In genomic region chr19:10419646-10420443, GRCh38 we compare ENCODE assay signal across 8 cellular contexts. TPM values are rescaled to one million over a fixed set of nuclear protein-coding genes. Genes with fewer than 3 reads are reported as not detected.
DNase-seq lines count a peak whose midpoint lies in the region; ATAC-seq and TF ChIP-seq lines count a peak whose summit lies in the region.

No MANE protein-coding gene starts in this region.

- no peak overlapping the region for H4K91ac ChIP-seq in mesenchymal stem cell (ENCODE audit: low read length)

- H3K4me1 ChIP-seq in mesenchymal stem cell (ENCODE audit: control insufficient read depth, insufficient read depth, low read depth, low read length) (peaks cover 46% of the 10 kb centered on the region), tibial nerve (peaks cover 0 to 65% (median 33%) of the 10 kb centered on the region in 4 donors)

- peak overlapping the region; percentile 33 for H3K9ac ChIP-seq in mesenchymal stem cell (ENCODE audit: low read length)

- no peak overlapping the region for H2BK120ac ChIP-seq in mesenchymal stem cell (ENCODE audit: low read depth, low read length)

- H4K8ac ChIP-seq in mesenchymal stem cell (ENCODE audit: low read length): no peak overlapping the region

- H3K23ac ChIP-seq in mesenchymal stem cell (ENCODE audit: low read length in 2 of 2): no peak overlapping the region

- no peak overlapping the region for H3K14ac ChIP-seq in mesenchymal stem cell (ENCODE audit: low read length in 2 of 2)

- no peak for ATAC-seq in esophagus mucosa

- WGBS in mesenchymal stem cell: 1% methylated on average over 54 of the region's 61 CpGs
- 0 to 1% methylated on average over 27 to 38 of the region's 61 CpGs for WGBS in tibial nerve, 2 donors

- no peak for TF ChIP-seq POLR2A in tibial nerve (IDR thresholded peaks at IDR 0.05)

- DNase-seq in Caki2 (ENCODE audit: low read depth): peak; percentile 86
- no peak for DNase-seq in HL-60 (ENCODE audit: low read depth in 1 of 2, low spot score in 1 of 2)
- peak; percentile 48 to 73 for DNase-seq in SHP77 (lab: John Stamatoyannopoulos, UW)
- peak; percentile 91 for DNase-seq in brain microvascular endothelial cell
- DNase-seq in mesenchymal stem cell: peak; percentile 83
- DNase-seq in tibial nerve (ENCODE audit: low spot score in 2 of 2): no peak
- no peak for DNase-seq in NCI-H2029 (lab: John Stamatoyannopoulos, UW)

- TF ChIP-seq CTCF in HL-60 (IDR thresholded peaks at IDR 0.05; ENCODE audit: insufficient read depth, low read length) (no peak), brain microvascular endothelial cell (IDR thresholded peaks at IDR 0.05; ENCODE audit: low read depth, low read length, missing control alignments) (no peak), tibial nerve (IDR thresholded peaks at IDR 0.05) (no peak)

- H3K27ac ChIP-seq in HL-60 (replicated peaks) (no peak overlapping the region), brain microvascular endothelial cell (no peak overlapping the region), mesenchymal stem cell (ENCODE audit: low read length, poor library complexity, severe bottlenecking) (no peak overlapping the region), tibial nerve (no peak overlapping the region)

- TF ChIP-seq EP300 in tibial nerve (IDR thresholded peaks at IDR 0.05): no peak

- no peak overlapping the region for H2AFZ ChIP-seq in mesenchymal stem cell (ENCODE audit: low read depth, low read length)

- H3K4me3 ChIP-seq in HL-60 (replicated peaks; ENCODE audit: insufficient read depth, low read length) (peak overlapping the region; percentile 26), brain microvascular endothelial cell (ENCODE audit: low read depth, low read length) (peak overlapping the region; percentile 57), mesenchymal stem cell (ENCODE audit: insufficient read depth in 1 of 2, low read depth in 1 of 2, low read length in 2 of 2) (peak overlapping the region; percentile 44 to 52), tibial nerve (peak overlapping the region in 1 of 4 donors; percentile 18)

- no peaks in the 10 kb centered on the region for H3K79me1 ChIP-seq in mesenchymal stem cell (replicated peaks; ENCODE audit: low read length, poor library complexity, severe bottlenecking)

- H3K9me3 ChIP-seq in mesenchymal stem cell (ENCODE audit: control insufficient read depth, low read length): no peaks in the 10 kb centered on the region
- peaks cover 0 to 5% (median 0%) of the 10 kb centered on the region in 4 donors for H3K9me3 ChIP-seq in tibial nerve

- in situ Hi-C loops in Caki2 (cut with HindIII; ENCODE audit: low pct_unique_long_range_greater_than_20kb, low sequenced_read_pairs): no loop called here
- in situ Hi-C loops in brain microvascular endothelial cell (cut with HindIII; ENCODE audit: low pct_ligation_motif_present, low sequenced_read_pairs): no loop called here

- H3K27me3 ChIP-seq in HL-60 (ENCODE audit: insufficient read depth, poor library complexity, severe bottlenecking): peaks cover 52% of the 10 kb centered on the region
- H3K27me3 ChIP-seq in brain microvascular endothelial cell (replicated peaks): no peaks in the 10 kb centered on the region
- H3K27me3 ChIP-seq in mesenchymal stem cell (ENCODE audit: control insufficient read depth in 1 of 2, insufficient read depth in 1 of 2, low read length in 2 of 2): peaks cover 73 to 78% of the 10 kb centered on the region in 2 experiments
- H3K27me3 ChIP-seq in tibial nerve: peaks cover 0 to 96% of the 10 kb centered on the region in 2 donors

- no peak overlapping the region for H2BK15ac ChIP-seq in mesenchymal stem cell (ENCODE audit: low read depth, poor library complexity, severe bottlenecking)

- H3K4me2 ChIP-seq in mesenchymal stem cell (ENCODE audit: low read length, poor library complexity, severe bottlenecking): peak overlapping the region; percentile 64

- H2BK12ac ChIP-seq in mesenchymal stem cell (ENCODE audit: low read length in 2 of 2): no peak overlapping the region

- no peak overlapping the region for H2BK5ac ChIP-seq in mesenchymal stem cell (ENCODE audit: low read depth, low read length, poor library complexity, severe bottlenecking)

- no peak overlapping the region for H3K4ac ChIP-seq in mesenchymal stem cell (ENCODE audit: low read depth in 1 of 2, low read length in 2 of 2)

- H3K36me3 ChIP-seq in brain microvascular endothelial cell (replicated peaks) (no peaks in the 10 kb centered on the region), mesenchymal stem cell (ENCODE audit: control insufficient read depth in 1 of 2, insufficient read depth in 2 of 2, low read depth in 1 of 2, low read length in 2 of 2) (no peaks in the 10 kb centered on the region), tibial nerve (no peaks in the 10 kb centered on the region)

- peak overlapping the region in 1 of 2 experiments; percentile 5 for H3K18ac ChIP-seq in mesenchymal stem cell (ENCODE audit: low read depth in 1 of 2, low read length in 2 of 2)

- H2AK5ac ChIP-seq in mesenchymal stem cell (ENCODE audit: low read length, severe bottlenecking): no peak overlapping the region

RNA-seq across cellular contexts. Expression of gene PDE4A, which starts 0.5 kb away (rescaled TPM):
- 0.20 and 3.6 TPM in 2 replicates for total RNA-seq in Caki2 (2014; rRNA removed; shearing (Covaris generic); ENCODE audit: low replicate concordance)
- polyA plus RNA-seq in mesenchymal stem cell (2013, experiment 1 of 2): 10.4 TPM
- polyA plus RNA-seq in mesenchymal stem cell (2013, experiment 2 of 2): 10.3 TPM
- 10 to 100 TPM in 2 of 4 donors, 1 to 10 TPM in 2; 8.7 to 12.7 (median 10.0) TPM for total RNA-seq in tibial nerve
- 0.92 TPM for total RNA-seq in esophagus mucosa

RNA-seq across cellular contexts. Expression of gene CDC37, which starts 16.5 kb away (rescaled TPM):
- total RNA-seq in Caki2 (2014; rRNA removed; shearing (Covaris generic); ENCODE audit: low replicate concordance): 120 and 175 TPM in 2 replicates
- 163 TPM for polyA plus RNA-seq in mesenchymal stem cell (2013, experiment 1 of 2)
- 156 TPM for polyA plus RNA-seq in mesenchymal stem cell (2013, experiment 2 of 2)
- total RNA-seq in tibial nerve (100 to 1,000 TPM; 127 to 260 (median 155) TPM), esophagus mucosa (86.5 TPM)

RNA-seq across cellular contexts. Expression of gene TYK2, which starts 39.5 kb away (rescaled TPM):
- 34.3 and 47.6 TPM in 2 replicates for total RNA-seq in Caki2 (2014; rRNA removed; shearing (Covaris generic); ENCODE audit: low replicate concordance)
- polyA plus RNA-seq in mesenchymal stem cell (2013, experiment 1 of 2): 66.7 TPM
- 65.7 TPM for polyA plus RNA-seq in mesenchymal stem cell (2013, experiment 2 of 2)
- 100 to 1,000 TPM; 112 to 166 (median 125) TPM for total RNA-seq in tibial nerve
- 51.1 TPM for total RNA-seq in esophagus mucosa

Comparison
In these comparisons a context has a peak if more than half of its experiments do, and no peak if none do; other contexts are left out.
1. DNase-seq: peak in Caki2 (single experiment), SHP77 (2 of 2), brain microvascular endothelial cell (single experiment) and mesenchymal stem cell (single experiment); none in HL-60 (0 of 2), tibial nerve (0 of 2) and NCI-H2029 (single experiment).